10 cellular contexts compared by ENCODE assay signal in the genomic region with DNA sequence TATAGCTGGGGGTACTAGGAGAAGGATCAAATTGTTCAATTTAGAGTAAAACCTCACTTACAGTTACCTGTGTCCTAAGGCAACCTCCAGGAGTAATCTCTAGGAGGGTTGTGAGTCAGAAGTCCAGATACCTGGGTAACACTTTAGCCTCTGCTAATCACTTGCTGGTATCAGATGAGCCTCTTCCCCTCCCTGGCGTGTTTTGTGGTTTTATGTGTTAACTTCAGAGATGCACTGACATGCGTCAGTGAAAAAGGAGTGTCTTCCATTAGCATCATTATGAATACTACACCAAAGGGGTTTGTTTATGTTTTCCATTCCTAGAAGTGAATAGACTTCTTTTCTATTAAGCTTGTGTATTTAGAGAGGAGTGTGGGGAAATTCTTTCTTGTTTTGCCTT.
A peak's percentile ranks its signal among the peaks of the same experiment; 100 is the strongest.
DNase-seq lines count a peak whose midpoint lies in the region; ATAC-seq, FAIRE-seq and TF ChIP-seq lines count a peak whose summit lies in the region.
"Had no signal": no experiment of that assay in that cellular context is flagged by ENCODE, and none has a peak within 500 bp of the region (broad histone marks: within the 10 kb centered on the region; RNA-seq: fewer than 3 reads in every experiment).

No MANE protein-coding gene starts in this region.

- DNase-seq in activated T-cell treated with anti-CD3 and anti-CD28 coated beads for 24 hours (ENCODE audit: low read depth) (peak; percentile 16), activated T-cell treated with anti-CD3 and anti-CD28 coated beads for 4 hours (no peak), MV-4-11 (lab: John Stamatoyannopoulos, UW) (peak; percentile 2), H54 (ENCODE audit: insufficient read length, low spot score) (no peak), Kasumi-1 (lab: John Stamatoyannopoulos, UW) (no peak)
- peak in 1 of 2 donors; percentile 35 for DNase-seq in activated naive CD4-positive, alpha-beta T cell treated with anti-CD3 and anti-CD28 coated beads, Interleukin-2, amount 50 U/mL, for 72 hours (ENCODE audit: low spot score in 2 of 2)
- DNase-seq in stimulated activated CD8-positive, alpha-beta memory T cell treated with anti-CD3 and anti-CD28 coated beads, Interleukin-15, amount 100 ng/mL, for 48 hours (ENCODE audit: low read depth in 2 of 2), result peak; percentile 18 to 23

- no peaks in the 10 kb centered on the region for H3K36me3 Mint-ChIP-seq in activated naive CD4-positive, alpha-beta T cell treated with anti-CD3 and anti-CD28 coated beads, Interleukin-2, amount 50 U/mL, for 72 hours

- no peak for FAIRE-seq in H54 (lab: Jason Lieb, UNC)

- peak; percentile 87 to 92 for ATAC-seq in activated naive CD4-positive, alpha-beta T cell treated with anti-CD3 and anti-CD28 coated beads, Interleukin-2, amount 50 U/mL, for 72 hours
- no peak for ATAC-seq in HG03108 (IDR thresholded peaks at IDR 0.05; ENCODE audit: unreplicated experiment)

- peak overlapping the region; percentile 64 to 75 for H3K27ac Mint-ChIP-seq in activated naive CD4-positive, alpha-beta T cell treated with anti-CD3 and anti-CD28 coated beads, Interleukin-2, amount 50 U/mL, for 72 hours
- H3K27ac Mint-ChIP-seq: B cell had no signal

- no peak for TF ChIP-seq POLR2A in H54 (IDR thresholded peaks at IDR 0.05; ENCODE audit: low read depth, low read length)

- no peaks in the 10 kb centered on the region for H3K9me3 Mint-ChIP-seq in activated naive CD4-positive, alpha-beta T cell treated with anti-CD3 and anti-CD28 coated beads, Interleukin-2, amount 50 U/mL, for 72 hours
- H3K9me3 Mint-ChIP-seq: IgD-negative memory B cell had no signal

Comparison
In these comparisons a context has a peak if more than half of its experiments do, and no peak if none do; other contexts are left out.
1. DNase-seq: peak in activated T-cell treated with anti-CD3 and anti-CD28 coated beads for 24 hours (single experiment), MV-4-11 (single experiment) and stimulated activated CD8-positive, alpha-beta memory T cell treated with anti-CD3 and anti-CD28 coated beads, Interleukin-15, amount 100 ng/mL, for 48 hours (2 of 2); none in activated T-cell treated with anti-CD3 and anti-CD28 coated beads for 4 hours (single experiment), H54 (single experiment) and Kasumi-1 (0 of 2).